ENCODE assay signal across 9 cellular contexts in genomic region chr12:117580718-117581062, GRCh38.
A peak's percentile ranks its signal among the peaks of the same experiment; 100 is the strongest.
DNase-seq lines count a peak whose midpoint lies in the region; TF ChIP-seq lines count a peak whose summit lies in the region.
"Had no signal": no experiment of that assay in that cellular context is flagged by ENCODE, and none has a peak within 500 bp of the region (broad histone marks: within the 10 kb centered on the region; RNA-seq: fewer than 3 reads in every experiment).

No MANE protein-coding gene starts in this region.

- H3K27me3 ChIP-seq in colonic mucosa: no peaks in the 10 kb centered on the region

- DNase-seq in NCI-H146 (lab: John Stamatoyannopoulos, UW) (peak; percentile 4), NCI-H146 treated with DMSO at 0.1 percent for 48 hours (lab: John Stamatoyannopoulos, UW; ENCODE audit: unreplicated experiment) (no peak), colonic mucosa (peak; percentile 31), posterior vena cava (ENCODE audit: low spot score) (peak; percentile 83), coronary artery (ENCODE audit: low spot score) (no peak), NCI-H1105 treated with DMSO at 0.1 percent for 48 hours (lab: John Stamatoyannopoulos, UW) (no peak), T1000 (lab: John Stamatoyannopoulos, UW) (no peak)
- peak; percentile 17 for DNase-seq in Jurkat, Clone E6-1 (ENCODE audit: low read depth, low spot score)
- DNase-seq: small intestine had no signal

- TF ChIP-seq CTCF in colonic mucosa (IDR thresholded peaks at IDR 0.05) (no peak), coronary artery (IDR thresholded peaks at IDR 0.05) (no peak)

- no peaks in the 10 kb centered on the region for H3K4me1 ChIP-seq in colonic mucosa

- H3K4me3 ChIP-seq in Jurkat, Clone E6-1 (ENCODE audit: low read length): no peak overlapping the region
- H3K4me3 ChIP-seq in colonic mucosa (no peak overlapping the region), coronary artery (no peak overlapping the region)

- H3K27ac ChIP-seq in colonic mucosa (no peak overlapping the region), coronary artery (no peak overlapping the region)

- intact Hi-C loops in colonic mucosa (cut with DNase I): loop anchor here (10.0 kb wide), 1 partner anchor 346 kb away; no protein-coding TSS in a partner anchor
- intact Hi-C loops in posterior vena cava (cut with DNase I): no loop called here

- H3K9ac ChIP-seq in colonic mucosa (ENCODE audit: low read depth in 2 of 2, low read length in 2 of 2): no peak overlapping the region

- H3K9me3 ChIP-seq in colonic mucosa: no peaks in the 10 kb centered on the region

- H3K36me3 ChIP-seq in colonic mucosa: no peaks in the 10 kb centered on the region

Comparison
In these comparisons a context has a peak if more than half of its experiments do, and no peak if none do; other contexts are left out.
1. DNase-seq: peak in NCI-H146 (single experiment), Jurkat, Clone E6-1 (single experiment), colonic mucosa (single experiment) and posterior vena cava (single experiment); none in NCI-H146 treated with DMSO at 0.1 percent for 48 hours (single experiment), coronary artery (single experiment), NCI-H1105 treated with DMSO at 0.1 percent for 48 hours (single experiment) and T1000 (single experiment).